Comparison of ENCODE assay signal across 8 cellular contexts in the genomic region with DNA sequence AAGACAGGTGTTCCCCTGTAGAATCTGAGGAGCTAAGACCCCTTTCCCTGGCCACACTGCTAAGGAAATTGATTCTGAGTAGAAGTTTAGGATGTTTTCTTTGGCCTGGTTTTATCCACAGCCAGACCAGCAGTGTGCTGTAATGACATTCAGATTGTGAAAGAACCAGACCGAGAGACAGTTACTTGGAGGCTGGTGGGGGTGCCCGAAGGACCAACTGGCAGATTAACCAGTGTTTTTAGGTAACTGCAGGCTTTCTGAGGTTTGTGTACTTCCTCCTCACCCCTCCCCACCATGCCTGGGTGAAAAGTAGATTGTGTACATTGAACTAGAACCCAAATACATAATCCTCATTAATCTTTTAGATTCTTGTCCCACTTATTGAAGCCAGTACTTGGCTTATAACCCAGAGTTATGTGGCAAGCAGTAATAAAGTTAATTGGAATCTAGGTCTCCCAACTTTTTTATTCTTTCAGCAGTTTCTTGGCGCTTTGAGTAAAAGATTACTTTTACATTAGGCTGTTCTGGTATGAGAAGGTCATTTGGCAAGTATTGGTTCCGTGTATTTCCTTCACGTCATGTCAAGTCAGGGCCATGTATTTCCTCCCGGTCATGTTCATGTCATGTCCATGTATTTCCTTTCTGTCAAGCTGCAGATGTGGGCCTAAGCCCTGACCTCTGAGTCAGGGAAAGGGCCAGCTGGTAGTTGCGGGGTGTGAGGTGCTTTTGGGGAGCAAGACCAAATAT.
DNase-seq lines count a peak whose midpoint lies in the region; ATAC-seq and TF ChIP-seq lines count a peak whose summit lies in the region.

No MANE protein-coding gene starts in this region.

- peak overlapping the region; percentile 63 to 94 (median 87); a peak in 21 of 22 replicates for H3K27ac ChIP-seq in BLaER1 treated with 17β-estradiol and CSF1 and Interleukin-3, amounts not matched to agents 10 nM and 100 nM
- H3K27ac ChIP-seq in esophagus squamous epithelium = peak overlapping the region; percentile 72 to 92 (median 82)
- peak overlapping the region; percentile 80 for H3K27ac ChIP-seq in neuronal stem cell (replicated peaks; ENCODE audit: low read length)

- peak overlapping the region in 5 of 10 experiments; percentile 3 to 26 (median 18); a peak in 6 of 20 replicates for H3K4me3 ChIP-seq in BLaER1 treated with 17β-estradiol and CSF1 and Interleukin-3, amounts not matched to agents 10 nM and 100 nM
- H3K4me3 ChIP-seq in esophagus squamous epithelium = peak overlapping the region in 1 of 4 donors; percentile 1
- no peak overlapping the region for H3K4me3 ChIP-seq in neuronal stem cell (ENCODE audit: low read length in 2 of 2)

- no peak overlapping the region for H2BK5ac ChIP-seq in neuronal stem cell (ENCODE audit: low read length)

- ATAC-seq in HG02970 (IDR thresholded peaks at IDR 0.05; ENCODE audit: low FRiP score, unreplicated experiment) (no peak), GM19395 (IDR thresholded peaks at IDR 0.05; ENCODE audit: unreplicated experiment) (no peak)

- H3K27me3 ChIP-seq in BLaER1 treated with 17β-estradiol and CSF1 and Interleukin-3, amounts not matched to agents 10 nM and 100 nM = no peaks in the 10 kb centered on the region
- H3K27me3 ChIP-seq in esophagus squamous epithelium (no peaks in the 10 kb centered on the region), neuronal stem cell (ENCODE audit: control insufficient read depth in 3 of 3, insufficient read depth in 3 of 3, low read depth in 1 of 3, low read length in 3 of 3) (no peaks in the 10 kb centered on the region)

- intact Hi-C loops in esophagus squamous epithelium (cut with DNase I) = no loop called here

- H3K4ac ChIP-seq in neuronal stem cell (ENCODE audit: low read length) = no peak overlapping the region

- peak overlapping the region; percentile 71 to 92 (median 87) for H3K4me2 ChIP-seq in BLaER1 treated with 17β-estradiol and CSF1 and Interleukin-3, amounts not matched to agents 10 nM and 100 nM
- H3K4me2 ChIP-seq in neuronal stem cell (ENCODE audit: insufficient read depth, low read length, poor library complexity, severe bottlenecking) = no peak overlapping the region

- H3K4me1 ChIP-seq in BLaER1 treated with 17β-estradiol and CSF1 and Interleukin-3, amounts not matched to agents 10 nM and 100 nM = peaks cover 85 to 94% (median 89%) of the 10 kb centered on the region in 10 experiments
- peaks cover 60 to 100% (median 83%) of the 10 kb centered on the region in 3 donors for H3K4me1 ChIP-seq in esophagus squamous epithelium
- peaks cover 50 to 72% of the 10 kb centered on the region in 2 donors for H3K4me1 ChIP-seq in neuronal stem cell (ENCODE audit: control insufficient read depth in 2 of 2, insufficient read depth in 1 of 2, low read depth in 1 of 2, low read length in 2 of 2)

- no peak overlapping the region for H2BK15ac ChIP-seq in neuronal stem cell (ENCODE audit: low read length)

- DNase-seq in RPMI7951 (ENCODE audit: low read depth) = peak; percentile 65
- DNase-seq in esophagus squamous epithelium (lab: John Stamatoyannopoulos, UW) = no peak
- no peak for DNase-seq in neuronal stem cell (ENCODE audit: low spot score)
- no peak for DNase-seq in activated naive CD4-positive, alpha-beta T cell treated with anti-CD3 and anti-CD28 coated beads, Interleukin-2, amount 50 U/mL, for 16 hours
- no peak for DNase-seq in NCI-H1048 (lab: John Stamatoyannopoulos, UW)

- peaks cover 0 to 40% (median 17%) of the 10 kb centered on the region in 11 experiments; a peak in 14 of 22 replicates for H3K36me3 ChIP-seq in BLaER1 treated with 17β-estradiol and CSF1 and Interleukin-3, amounts not matched to agents 10 nM and 100 nM
- H3K36me3 ChIP-seq in esophagus squamous epithelium (peaks cover 0 to 23% (median 0%) of the 10 kb centered on the region in 3 donors), neuronal stem cell (replicated peaks in 1 of 2; ENCODE audit: control insufficient read depth in 2 of 2, insufficient read depth in 2 of 2, low read length in 2 of 2) (peaks cover 0 to 2% of the 10 kb centered on the region in 2 donors)

- H2BK120ac ChIP-seq in neuronal stem cell (ENCODE audit: low read depth, low read length) = no peak overlapping the region

- no peaks in the 10 kb centered on the region for H3K9me3 ChIP-seq in BLaER1 treated with 17β-estradiol and CSF1 and Interleukin-3, amounts not matched to agents 10 nM and 100 nM (replicated peaks in 1 of 11)
- H3K9me3 ChIP-seq in esophagus squamous epithelium (no peaks in the 10 kb centered on the region), neuronal stem cell (replicated peaks in 1 of 2; ENCODE audit: control insufficient read depth in 2 of 2, insufficient read depth in 1 of 2, low read depth in 1 of 2, low read length in 2 of 2) (no peaks in the 10 kb centered on the region)

- TF ChIP-seq POLR2A in esophagus squamous epithelium (IDR thresholded peaks at IDR 0.05) = no peak

- H3K18ac ChIP-seq in neuronal stem cell (ENCODE audit: low read length) = peak overlapping the region; percentile 16

- H4K20me1 ChIP-seq in BLaER1 treated with 17β-estradiol and CSF1 and Interleukin-3, amounts not matched to agents 10 nM and 100 nM = peaks cover 0 to 32% (median 0%) of the 10 kb centered on the region in 11 experiments; a peak in 3 of 22 replicates

- H4K91ac ChIP-seq in neuronal stem cell (ENCODE audit: low read depth, low read length, poor library complexity) = no peak overlapping the region

- no peak overlapping the region for H2AFZ ChIP-seq in neuronal stem cell (ENCODE audit: low read length)

- H4K8ac ChIP-seq in neuronal stem cell (ENCODE audit: low read depth, low read length) = no peak overlapping the region

- no peak for TF ChIP-seq CTCF in esophagus squamous epithelium (IDR thresholded peaks at IDR 0.05)

- H3K79me1 ChIP-seq in neuronal stem cell (ENCODE audit: low read depth, low read length) = no peaks in the 10 kb centered on the region

- WGBS in esophagus squamous epithelium, 2 donors = 33 to 43% methylated on average over 6 to 7 of the region's 7 CpGs
- no CpG with 5 or more reads among the region's 7 CpGs for WGBS in neuronal stem cell (ENCODE audit: extremely low coverage in 2 of 2, insufficient read length in 2 of 2, insufficient replicate concordance in 1 of 2), 2 donors

- peak overlapping the region; percentile 11 to 79 (median 71); a peak in 19 of 22 replicates for H3K9ac ChIP-seq in BLaER1 treated with 17β-estradiol and CSF1 and Interleukin-3, amounts not matched to agents 10 nM and 100 nM
- H3K9ac ChIP-seq in neuronal stem cell (ENCODE audit: low read depth, low read length, poor library complexity) = no peak overlapping the region

- H3K14ac ChIP-seq in neuronal stem cell (ENCODE audit: low read length) = no peak overlapping the region

- H2BK12ac ChIP-seq in neuronal stem cell (ENCODE audit: low read length) = no peak overlapping the region

- no peak overlapping the region for H2AK5ac ChIP-seq in neuronal stem cell (ENCODE audit: low read depth, low read length)

- no peak overlapping the region for H3K23ac ChIP-seq in neuronal stem cell (ENCODE audit: low read depth, low read length, poor library complexity)
